Comparison of ENCODE assay signal across 29 cellular contexts in genomic region chr20:60470366-60470765, GRCh38.
"Had no signal": no experiment of that assay in that cellular context is flagged by ENCODE, and none has a peak within 500 bp of the region (broad histone marks: within the 10 kb centered on the region; RNA-seq: fewer than 3 reads in every experiment).

No MANE protein-coding gene starts in this region.

- H3K36me3 ChIP-seq: MG63, SJCRH30 had no signal

- H3K4me1 ChIP-seq: SJCRH30 had no signal

- H3K36me3 Mint-ChIP-seq: T-cell had no signal

- DNase-seq: Kasumi-1, MG63, MV-4-11, NCI-H1092, NCI-H1105, NCI-H1417 treated with DMSO at 0.1 percent for 48 hours, NCI-H1436 treated with DMSO at 0.1 percent for 48 hours, NCI-H1694 treated with DMSO at 0.1 percent for 48 hours, NCI-H187 treated with DMSO at 0.1 percent for 48 hours, NCI-H2029, NCI-H2081, NCI-H2171 treated with DMSO at 0.1 percent for 48 hours, NCI-H226, NCI-H510A, NCI-H524, NCI-H526, NCI-H69, NCI-H748 treated with DMSO at 0.1 percent for 48 hours, NCI-H82, PC-9, SHP77, SIG-M5, SJCRH30, T-cell had no signal

- H3K4me2 ChIP-seq: PC-9 had no signal

- H3K9me3 Mint-ChIP-seq: T-cell had no signal

- H3K4me3 ChIP-seq: MG63, PC-9, SJCRH30, SK-N-MC had no signal

- H3K4me3 Mint-ChIP-seq: T-cell had no signal

- H3K9me3 ChIP-seq: MG63, SJCRH30 had no signal

- ATAC-seq: Panc1, Right ventricle myocardium inferior, SK-N-SH treated with all-trans-retinoic acid at 6 μM for 48 hours, T-cell had no signal

- H3K27ac Mint-ChIP-seq: T-cell had no signal

- H3K4me1 Mint-ChIP-seq: T-cell had no signal

- H2AFZ ChIP-seq: PC-9 had no signal

- H3K27ac ChIP-seq: PC-9, RWPE1, SJCRH30, SK-N-MC had no signal
